13 cellular contexts compared by ENCODE assay signal in genomic region chr9:16221822-16222547, GRCh38.
DNase-seq lines count a peak whose midpoint lies in the region; ATAC-seq lines count a peak whose summit lies in the region.
"Had no signal": no experiment of that assay in that cellular context is flagged by ENCODE, and none has a peak within 500 bp of the region (broad histone marks: within the 10 kb centered on the region; RNA-seq: fewer than 3 reads in every experiment).

No MANE protein-coding gene starts in this region.

- peak; percentile 71 for ATAC-seq in Right ventricle myocardium superior (ENCODE audit: poor library complexity)
- ATAC-seq in left cardiac atrium: no peak
- ATAC-seq in HG03460 (IDR thresholded peaks at IDR 0.05; ENCODE audit: unreplicated experiment): peak; percentile 56
- ATAC-seq in HG02973 (IDR thresholded peaks at IDR 0.05; ENCODE audit: unreplicated experiment): no peak
- no peak for ATAC-seq in HG03457 (IDR thresholded peaks at IDR 0.05; ENCODE audit: unreplicated experiment)

- intact Hi-C loops in Right ventricle myocardium superior (cut with DNase I): no loop called here
- intact Hi-C loops in left cardiac atrium (cut with DNase I): no loop called here

- DNase-seq in Right ventricle myocardium superior (no peak), left cardiac atrium (no peak), fibroblast of the conjunctiva (ENCODE audit: low read depth) (peak; percentile 36), DMS79 (lab: John Stamatoyannopoulos, UW) (no peak), AML-193 (lab: John Stamatoyannopoulos, UW) (no peak)
- DNase-seq: activated CD4-positive, alpha-beta memory T cell treated with anti-CD3 and anti-CD28 coated beads for 36 hours; activated effector memory CD4-positive, alpha-beta T cell treated with Interleukin-2 at 50 U/mL for 16 hours; Caco-2; GOT3; NCI-H2081 had no signal

Comparison
In these comparisons a context has a peak if more than half of its experiments do, and no peak if none do; other contexts are left out.
1. ATAC-seq: peak in Right ventricle myocardium superior (single experiment) and HG03460 (single experiment); none in left cardiac atrium (0 of 2), HG02973 (single experiment) and HG03457 (single experiment).